ENCODE assay signal across 14 cellular contexts in the genomic region with DNA sequence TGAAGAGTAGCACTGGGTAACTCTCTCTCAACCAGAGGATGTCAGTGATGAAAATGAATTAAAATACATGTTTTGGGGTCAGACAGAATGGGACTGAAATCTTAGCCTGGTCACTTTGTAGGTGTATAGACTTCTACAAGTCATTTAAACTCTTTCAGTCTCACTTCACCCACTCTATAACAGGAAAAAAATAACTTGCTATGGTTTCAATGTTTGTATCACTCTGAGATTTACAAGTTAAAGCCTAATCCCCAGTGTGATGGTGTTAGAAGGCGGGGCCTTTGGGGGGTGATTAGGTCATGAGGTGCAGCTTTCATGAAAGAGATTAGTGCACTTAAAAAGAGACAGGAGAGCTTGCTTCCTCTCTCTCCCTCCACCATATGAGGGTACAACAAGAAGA.
A peak's percentile ranks its signal among the peaks of the same experiment; 100 is the strongest.
DNase-seq lines count a peak whose midpoint lies in the region; ATAC-seq and TF ChIP-seq lines count a peak whose summit lies in the region.
"Had no signal": no experiment of that assay in that cellular context is flagged by ENCODE, and none has a peak within 500 bp of the region (broad histone marks: within the 10 kb centered on the region; RNA-seq: fewer than 3 reads in every experiment).

No MANE protein-coding gene starts in this region.

- DNase-seq in chondrocyte (ENCODE audit: low spot score) = no peak
- DNase-seq in NCI-H2227 treated with DMSO at 0.1 percent for 48 hours (lab: John Stamatoyannopoulos, UW) = no peak
- no peak for DNase-seq in stimulated activated naive B cell treated with anti-CD40 and anti-IgM and Interleukin-4, amounts not matched to agents 10 μg/mL and 1 μg/mL and 100 μg/mL, for 72 hours
- DNase-seq in H7 = no peak
- no peak for DNase-seq in anterior cingulate cortex (lab: John Stamatoyannopoulos, UW)
- DNase-seq: CD4-positive, CD25-positive, alpha-beta regulatory T cell; NCI-H1092; SHP77; T-helper 17 cell had no signal

- H3K4me3 ChIP-seq in H7 (ENCODE audit: insufficient read depth, low read depth, low read length) = no peak overlapping the region
- H3K4me3 ChIP-seq: A549, HAP-1 had no signal

- TF ChIP-seq CTCF in chondrocyte (IDR thresholded peaks at IDR 0.05) = no peak

- H3K9me3 Mint-ChIP-seq in chondrocyte (ENCODE audit: low read depth) = peaks cover 5% of the 10 kb centered on the region
- H3K9me3 Mint-ChIP-seq in stimulated activated naive B cell treated with anti-CD40 and anti-IgM and Interleukin-4, amounts not matched to agents 10 μg/mL and 1 μg/mL and 100 μg/mL, for 72 hours = no peaks in the 10 kb centered on the region

- H3K4me1 Mint-ChIP-seq in chondrocyte (ENCODE audit: low read depth) = peaks cover 34% of the 10 kb centered on the region
- H3K4me1 Mint-ChIP-seq in stimulated activated naive B cell treated with anti-CD40 and anti-IgM and Interleukin-4, amounts not matched to agents 10 μg/mL and 1 μg/mL and 100 μg/mL, for 72 hours = peaks cover 9% of the 10 kb centered on the region in 2 donors
- H3K4me1 Mint-ChIP-seq: CD4-positive, CD25-positive, alpha-beta regulatory T cell; T-helper 17 cell had no signal

- ATAC-seq in GM18508 (IDR thresholded peaks at IDR 0.05; ENCODE audit: insufficient read depth, unreplicated experiment) (peak; percentile 53), GM21515 (IDR thresholded peaks at IDR 0.05; ENCODE audit: unreplicated experiment) (peak; percentile 56), HG03175 (IDR thresholded peaks at IDR 0.05; ENCODE audit: unreplicated experiment) (peak; percentile 78)
- no peak for ATAC-seq in stimulated activated naive B cell treated with anti-CD40 and anti-IgM and Interleukin-4, amounts not matched to agents 10 μg/mL and 1 μg/mL and 100 μg/mL, for 72 hours (replicated peaks)
- ATAC-seq: A549, T-helper 17 cell had no signal

- no peaks in the 10 kb centered on the region for H3K36me3 Mint-ChIP-seq in chondrocyte (ENCODE audit: low read depth)
- no peaks in the 10 kb centered on the region for H3K36me3 Mint-ChIP-seq in stimulated activated naive B cell treated with anti-CD40 and anti-IgM and Interleukin-4, amounts not matched to agents 10 μg/mL and 1 μg/mL and 100 μg/mL, for 72 hours
- H3K36me3 Mint-ChIP-seq: CD4-positive, CD25-positive, alpha-beta regulatory T cell had no signal

- H3K36me3 ChIP-seq in H7 (replicated peaks; ENCODE audit: control insufficient read depth, insufficient read depth, low read length) = no peaks in the 10 kb centered on the region
- H3K36me3 ChIP-seq: HAP-1 had no signal

- H3K27ac Mint-ChIP-seq in chondrocyte (ENCODE audit: unreplicated experiment) = peak overlapping the region; percentile 63
- H3K27ac Mint-ChIP-seq in stimulated activated naive B cell treated with anti-CD40 and anti-IgM and Interleukin-4, amounts not matched to agents 10 μg/mL and 1 μg/mL and 100 μg/mL, for 72 hours = no peak overlapping the region
- H3K27ac Mint-ChIP-seq: CD4-positive, CD25-positive, alpha-beta regulatory T cell; T-helper 17 cell had no signal

- H3K4me3 Mint-ChIP-seq in chondrocyte (ENCODE audit: unreplicated experiment) = no peak overlapping the region
- no peak overlapping the region for H3K4me3 Mint-ChIP-seq in stimulated activated naive B cell treated with anti-CD40 and anti-IgM and Interleukin-4, amounts not matched to agents 10 μg/mL and 1 μg/mL and 100 μg/mL, for 72 hours
- H3K4me3 Mint-ChIP-seq: T-helper 17 cell had no signal

- no peaks in the 10 kb centered on the region for H3K27me3 Mint-ChIP-seq in chondrocyte (ENCODE audit: low read depth)
- H3K27me3 Mint-ChIP-seq in stimulated activated naive B cell treated with anti-CD40 and anti-IgM and Interleukin-4, amounts not matched to agents 10 μg/mL and 1 μg/mL and 100 μg/mL, for 72 hours = peaks cover 0 to 5% of the 10 kb centered on the region in 2 donors
- H3K27me3 Mint-ChIP-seq: T-helper 17 cell had no signal

- H3K27me3 ChIP-seq in H7 (ENCODE audit: control insufficient read depth, insufficient read depth, low read length) = no peaks in the 10 kb centered on the region

Comparison
In these comparisons a context has a peak if more than half of its experiments do, and no peak if none do; other contexts are left out.
1. ATAC-seq: peak in GM18508 (single experiment), GM21515 (single experiment) and HG03175 (single experiment); none in stimulated activated naive B cell treated with anti-CD40 and anti-IgM and Interleukin-4, amounts not matched to agents 10 μg/mL and 1 μg/mL and 100 μg/mL, for 72 hours (0 of 2).